ENCODE assay signal across 8 cellular contexts in genomic region chr10:101042118-101042517, GRCh38. TPM values are rescaled to one million over a fixed set of nuclear protein-coding genes. Genes with fewer than 3 reads are reported as not detected.
DNase-seq lines count a peak whose midpoint lies in the region; ATAC-seq and TF ChIP-seq lines count a peak whose summit lies in the region.

No MANE protein-coding gene starts in this region.

- intact Hi-C loops in activated naive CD4-positive, alpha-beta T cell treated with anti-CD3 and anti-CD28 coated beads for 36 hours (cut with micrococcal nuclease): loop anchor here (1.0 to 5.0 kb wide), 4 partner anchors 10 to 175 kb away; no protein-coding TSS in a partner anchor
- intact Hi-C loops in transverse colon (cut with DNase I; ENCODE audit: low total_unique reads): no loop called here

- H3K4me3 ChIP-seq in mesenchymal stem cell (ENCODE audit: insufficient read depth in 1 of 2, low read depth in 1 of 2, low read length in 2 of 2) (peak overlapping the region in 1 of 2 experiments; percentile 81), transverse colon (peak overlapping the region in 3 of 4 donors; percentile 36 to 58 (median 41))

- peak overlapping the region; percentile 65 for H3K4me2 ChIP-seq in mesenchymal stem cell (ENCODE audit: low read length, poor library complexity, severe bottlenecking)

- H3K4me1 ChIP-seq in mesenchymal stem cell (ENCODE audit: control insufficient read depth, insufficient read depth, low read depth, low read length) (peaks cover 9% of the 10 kb centered on the region), transverse colon (peaks cover 6 to 25% (median 17%) of the 10 kb centered on the region in 4 donors)

- H3K36me3 ChIP-seq in mesenchymal stem cell (ENCODE audit: control insufficient read depth in 1 of 2, insufficient read depth in 2 of 2, low read depth in 1 of 2, low read length in 2 of 2): peaks cover 34 to 35% of the 10 kb centered on the region in 2 experiments
- peaks cover 0 to 8% (median 3%) of the 10 kb centered on the region in 4 donors for H3K36me3 ChIP-seq in transverse colon

- H3K4me1 Mint-ChIP-seq in activated naive CD4-positive, alpha-beta T cell treated with anti-CD3 and anti-CD28 coated beads for 36 hours (ENCODE audit: low read depth): peaks cover 22% of the 10 kb centered on the region
- peaks cover 43% of the 10 kb centered on the region for H3K4me1 Mint-ChIP-seq in brain

- no peak overlapping the region for H2BK15ac ChIP-seq in mesenchymal stem cell (ENCODE audit: low read depth, poor library complexity, severe bottlenecking)

- H3K36me3 Mint-ChIP-seq in activated naive CD4-positive, alpha-beta T cell treated with anti-CD3 and anti-CD28 coated beads for 36 hours (ENCODE audit: low read depth): peaks cover 4% of the 10 kb centered on the region
- peaks cover 12% of the 10 kb centered on the region for H3K36me3 Mint-ChIP-seq in brain

- no peak overlapping the region for H2BK5ac ChIP-seq in mesenchymal stem cell (ENCODE audit: low read depth, low read length, poor library complexity, severe bottlenecking)

- peak overlapping the region in 1 of 2 experiments; percentile 77 for H3K18ac ChIP-seq in mesenchymal stem cell (ENCODE audit: low read depth in 1 of 2, low read length in 2 of 2)

- TF ChIP-seq EP300 in transverse colon (IDR thresholded peaks at IDR 0.05; ENCODE audit: low read depth): no peak

- H3K27ac ChIP-seq in mesenchymal stem cell (ENCODE audit: low read length, poor library complexity, severe bottlenecking) (peak overlapping the region; percentile 88), transverse colon (peak overlapping the region; percentile 88 to 97 (median 94))

- no peak overlapping the region for H2AFZ ChIP-seq in mesenchymal stem cell (ENCODE audit: low read depth, low read length)

- no peaks in the 10 kb centered on the region for H3K9me3 ChIP-seq in mesenchymal stem cell (ENCODE audit: control insufficient read depth, low read length)
- H3K9me3 ChIP-seq in transverse colon: no peaks in the 10 kb centered on the region

- no peak overlapping the region for H3K23ac ChIP-seq in mesenchymal stem cell (ENCODE audit: low read length in 2 of 2)

- in situ Hi-C loops in transverse colon (cut with MboI; ENCODE audit: low pct_ligation_motif_present in 1 of 4, low pct_unique_long_range_greater_than_20kb in 1 of 4, low sequenced_read_pairs in 3 of 4): no loop called here

- no peak for ATAC-seq in GM21576 (IDR thresholded peaks at IDR 0.05; ENCODE audit: unreplicated experiment)

- H3K27me3 ChIP-seq in mesenchymal stem cell (ENCODE audit: control insufficient read depth in 1 of 2, insufficient read depth in 1 of 2, low read length in 2 of 2) (peaks cover 10 to 12% of the 10 kb centered on the region in 2 experiments), transverse colon (peaks cover 5% of the 10 kb centered on the region)

- no peak overlapping the region for H3K14ac ChIP-seq in mesenchymal stem cell (ENCODE audit: low read length in 2 of 2)

- H3K27me3 Mint-ChIP-seq in activated naive CD4-positive, alpha-beta T cell treated with anti-CD3 and anti-CD28 coated beads for 36 hours (ENCODE audit: low read depth): peaks cover 10% of the 10 kb centered on the region
- H3K27me3 Mint-ChIP-seq in brain: peaks cover 38% of the 10 kb centered on the region

- peaks cover 14% of the 10 kb centered on the region for H3K79me1 ChIP-seq in mesenchymal stem cell (replicated peaks; ENCODE audit: low read length, poor library complexity, severe bottlenecking)

- no peak overlapping the region for H3K27ac Mint-ChIP-seq in activated naive CD4-positive, alpha-beta T cell treated with anti-CD3 and anti-CD28 coated beads for 36 hours
- H3K27ac Mint-ChIP-seq in brain: peak overlapping the region; percentile 97 to 99 (median 98)

- no peaks in the 10 kb centered on the region for H3K9me3 Mint-ChIP-seq in activated naive CD4-positive, alpha-beta T cell treated with anti-CD3 and anti-CD28 coated beads for 36 hours
- no peaks in the 10 kb centered on the region for H3K9me3 Mint-ChIP-seq in brain

- TF ChIP-seq CTCF in brain (conservative IDR thresholded peaks at IDR 0.05): no peak
- no peak for TF ChIP-seq CTCF in transverse colon (IDR thresholded peaks at IDR 0.05)

- H3K4ac ChIP-seq in mesenchymal stem cell (ENCODE audit: low read depth in 1 of 2, low read length in 2 of 2): no peak overlapping the region

- peak overlapping the region; percentile 81 for H4K91ac ChIP-seq in mesenchymal stem cell (ENCODE audit: low read length)

- peak overlapping the region; percentile 91 for H3K4me3 Mint-ChIP-seq in activated naive CD4-positive, alpha-beta T cell treated with anti-CD3 and anti-CD28 coated beads for 36 hours
- peak overlapping the region; percentile 87 to 97 (median 91) for H3K4me3 Mint-ChIP-seq in brain

- WGBS in mesenchymal stem cell: 79% methylated on average over 4 of the region's 4 CpGs
- 60 to 67% methylated on average over 4 of the region's 4 CpGs for WGBS in transverse colon (ENCODE audit: low coverage in 1 of 2), 2 donors

- CTCF ChIA-PET in activated naive CD4-positive, alpha-beta T cell treated with anti-CD3 and anti-CD28 coated beads for 36 hours (lab: Charles Lee): interaction anchor here (1.0 to 16.3 kb wide), 15 partner anchors 8 to 109 kb away, joined by 3 to 326 read pairs (median 9); partner anchors contain the start of genes KAZALD1, PDZD7 and SFXN3

- peak overlapping the region; percentile 52 for H4K8ac ChIP-seq in mesenchymal stem cell (ENCODE audit: low read length)

- H2BK120ac ChIP-seq in mesenchymal stem cell (ENCODE audit: low read depth, low read length): no peak overlapping the region

- H2BK12ac ChIP-seq in mesenchymal stem cell (ENCODE audit: low read length in 2 of 2): no peak overlapping the region

- no peak overlapping the region for H2AK5ac ChIP-seq in mesenchymal stem cell (ENCODE audit: low read length, severe bottlenecking)

- H3K9ac ChIP-seq in mesenchymal stem cell (ENCODE audit: low read length): peak overlapping the region; percentile 91

- TF ChIP-seq POLR2A in transverse colon (IDR thresholded peaks at IDR 0.05): no peak

- DNase-seq in activated naive CD4-positive, alpha-beta T cell treated with anti-CD3 and anti-CD28 coated beads for 36 hours: no peak
- DNase-seq in activated naive CD4-positive, alpha-beta T cell treated with anti-CD3 and anti-CD28 coated beads, Interleukin-2, amount 50 U/mL, for 16 hours: no peak
- DNase-seq in mesenchymal stem cell: no peak
- DNase-seq in transverse colon: no peak
- no peak for DNase-seq in NCI-H2029 (lab: John Stamatoyannopoulos, UW)
- DNase-seq in NK-92 treated with Interleukin-12 subunit alpha and Interleukin-12 subunit beta, amount 100 ng/mL, for 24 hours (lab: John Stamatoyannopoulos, UW): no peak

RNA-seq across cellular contexts. Expression of gene SFXN3, which starts 11.1 kb away (rescaled TPM):
- total RNA-seq in activated naive CD4-positive, alpha-beta T cell treated with anti-CD3 and anti-CD28 coated beads for 36 hours: 10 to 100 TPM; 15.7 to 17.1 TPM
- polyA plus RNA-seq in brain (ENCODE audit: insufficient read depth, low read depth, low replicate concordance): 25.9 TPM
- 99.8 TPM for polyA plus RNA-seq in mesenchymal stem cell (2013, experiment 1 of 2)
- 93.2 TPM for polyA plus RNA-seq in mesenchymal stem cell (2013, experiment 2 of 2)
- total RNA-seq in transverse colon: 100 to 1,000 TPM in 1 of 4 donors, 10 to 100 TPM in 3; 47.8 to 442 (median 53.1) TPM

RNA-seq across cellular contexts. Expression of gene PDZD7, which starts 11.2 kb away (rescaled TPM):
- total RNA-seq in activated naive CD4-positive, alpha-beta T cell treated with anti-CD3 and anti-CD28 coated beads for 36 hours: under 1 TPM; 0.37 to 0.62 TPM
- polyA plus RNA-seq in brain (ENCODE audit: insufficient read depth, low read depth, low replicate concordance): 8.2 TPM
- 1.3 TPM for polyA plus RNA-seq in mesenchymal stem cell (2013, experiment 1 of 2)
- polyA plus RNA-seq in mesenchymal stem cell (2013, experiment 2 of 2): 1.0 TPM
- total RNA-seq in transverse colon: 1 to 10 TPM in 1 of 4 donors, under 1 TPM in 2, not detected in 1; 0.27 to 2.0 (median 0.64) TPM

RNA-seq across cellular contexts. Expression of gene KAZALD1, which starts 19.7 kb away (rescaled TPM):
- total RNA-seq in activated naive CD4-positive, alpha-beta T cell treated with anti-CD3 and anti-CD28 coated beads for 36 hours: under 1 TPM; 0.52 to 0.62 TPM
- 5.0 TPM for polyA plus RNA-seq in brain (ENCODE audit: insufficient read depth, low read depth, low replicate concordance)
- 4.4 TPM for polyA plus RNA-seq in mesenchymal stem cell (2013, experiment 1 of 2)
- 3.9 TPM for polyA plus RNA-seq in mesenchymal stem cell (2013, experiment 2 of 2)
- total RNA-seq in transverse colon: 10 to 100 TPM in 2 of 4 donors, 1 to 10 TPM in 2; 3.8 to 18.8 (median 10.0) TPM

RNA-seq across cellular contexts. Expression of gene LZTS2, which starts 42.5 kb away (rescaled TPM):
- total RNA-seq in activated naive CD4-positive, alpha-beta T cell treated with anti-CD3 and anti-CD28 coated beads for 36 hours: 1 to 10 TPM; 8.3 to 8.9 TPM
- polyA plus RNA-seq in brain (ENCODE audit: insufficient read depth, low read depth, low replicate concordance): 54.6 TPM
- polyA plus RNA-seq in mesenchymal stem cell (2013, experiment 1 of 2): 89.8 TPM
- polyA plus RNA-seq in mesenchymal stem cell (2013, experiment 2 of 2): 87.3 TPM
- 10 to 100 TPM; 41.8 to 86.8 (median 56.6) TPM for total RNA-seq in transverse colon

RNA-seq across cellular contexts. Expression of gene TWNK, which starts 54.8 kb away (rescaled TPM):
- 10 to 100 TPM; 10.4 to 11.4 TPM for total RNA-seq in activated naive CD4-positive, alpha-beta T cell treated with anti-CD3 and anti-CD28 coated beads for 36 hours
- 9.2 TPM for polyA plus RNA-seq in brain (ENCODE audit: insufficient read depth, low read depth, low replicate concordance)
- 2.6 TPM for polyA plus RNA-seq in mesenchymal stem cell (2013, experiment 1 of 2)
- polyA plus RNA-seq in mesenchymal stem cell (2013, experiment 2 of 2): 2.5 TPM
- total RNA-seq in transverse colon: 10 to 100 TPM in 1 of 4 donors, 1 to 10 TPM in 3; 1.1 to 12.7 (median 3.3) TPM
